Comparison of ENCODE assay signal across 1 cellular context in genomic region chr19:8399681-8400188, GRCh38.
TF ChIP-seq lines count a peak whose summit lies in the region.

No MANE protein-coding gene starts in this region.

TF ChIP-seq in H1, 55 proteins besides CTCF, POLR2A, EP300 and RAD21:
- no peak for TF ChIP-seq TCF12 (IDR thresholded peaks at IDR 0.05; ENCODE audit: low read depth, low read length)
- TF ChIP-seq ASH2L (IDR thresholded peaks at IDR 0.05; ENCODE audit: low read length) = no peak
- no peak for TF ChIP-seq BCL11A (IDR thresholded peaks at IDR 0.05; ENCODE audit: low read depth in 2 of 2, low read length in 2 of 2)
- TF ChIP-seq KDM5A (IDR thresholded peaks at IDR 0.05; ENCODE audit: low read length) = no peak
- no peak for TF ChIP-seq MAX (IDR thresholded peaks at IDR 0.05)
